In genomic region chr9:2241875-2242741, GRCh38 we compare ENCODE assay signal across 1 cellular context.
A peak's percentile ranks its signal among the peaks of the same experiment; 100 is the strongest.
TF ChIP-seq lines count a peak whose summit lies in the region.

No MANE protein-coding gene starts in this region.

TF ChIP-seq in GM12878, 131 proteins besides CTCF, POLR2A, EP300 and RAD21 (continued from another document and continues in another):
- TF ChIP-seq CEBPZ (IDR thresholded peaks at IDR 0.05; ENCODE audit: low read depth, low read length) (no peak), CBX5 (IDR thresholded peaks at IDR 0.05; ENCODE audit: low read depth) (peak; percentile 82; the same call in 1 of the 2 replicates), NR2F1 (conservative IDR thresholded peaks at IDR 0.05) (peak; percentile 37; the same call in 1 of the 2 replicates), TCF3 (IDR thresholded peaks at IDR 0.05; ENCODE audit: borderline replicate concordance, insufficient read depth, low read depth, low read length) (no peak), MYC (IDR thresholded peaks at IDR 0.05; ENCODE audit: insufficient read depth, insufficient read length, insufficient replicate concordance, low read length, severe bottlenecking) (no peak), SIN3A (IDR thresholded peaks at IDR 0.05; ENCODE audit: low read depth, low read length) (no peak), ZNF207 (IDR thresholded peaks at IDR 0.05; ENCODE audit: borderline replicate concordance) (no peak), DPF2 (IDR thresholded peaks at IDR 0.05) (no peak), TCF7 (IDR thresholded peaks at IDR 0.05; ENCODE audit: borderline replicate concordance) (peak; percentile 28; the same call in 1 of the 2 replicates), ZNF622 (IDR thresholded peaks at IDR 0.05) (no peak), ZSCAN29 (IDR thresholded peaks at IDR 0.05) (peak; percentile 95), ZNF687 (IDR thresholded peaks at IDR 0.05) (0 out of 2 replicates have a peak, but pooled peaks have one; percentile 15), RUNX3 (IDR thresholded peaks at IDR 0.05; ENCODE audit: low read length) (peak; percentile 62), NKRF (conservative IDR thresholded peaks at IDR 0.05) (no peak), ATF2 (IDR thresholded peaks at IDR 0.05; ENCODE audit: low read length) (no peak), SMAD1 (IDR thresholded peaks at IDR 0.05; ENCODE audit: low read depth, partially characterized antibody) (no peak), CREB1 (IDR thresholded peaks at IDR 0.05; ENCODE audit: low read depth) (0 out of 2 replicates have a peak, but pooled peaks have one; percentile 60), CBX3 (IDR thresholded peaks at IDR 0.05; ENCODE audit: borderline replicate concordance, low read depth) (no peak), RCOR1 (conservative IDR thresholded peaks at IDR 0.05; ENCODE audit: low read depth, low read length) (0 out of 2 replicates have a peak, but pooled peaks have one; percentile 58), RELB (IDR thresholded peaks at IDR 0.05; ENCODE audit: low read depth) (peak; percentile 77), MTA2 (IDR thresholded peaks at IDR 0.05; ENCODE audit: low read depth) (no peak), USF1 (IDR thresholded peaks at IDR 0.05; ENCODE audit: borderline replicate concordance, extremely low read length, insufficient read depth, low read depth, low read length) (no peak), HDAC2 (IDR thresholded peaks at IDR 0.05) (no peak), E4F1 (IDR thresholded peaks at IDR 0.05; ENCODE audit: borderline replicate concordance, partially characterized antibody) (peak; percentile 29), ASH2L (IDR thresholded peaks at IDR 0.05; ENCODE audit: borderline replicate concordance, low read depth) (no peak), ZNF217 (IDR thresholded peaks at IDR 0.05) (no peak), IRF3 (IDR thresholded peaks at IDR 0.05) (no peak), EGR1 (IDR thresholded peaks at IDR 0.05; ENCODE audit: borderline replicate concordance in 1 of 2, low read depth in 2 of 2, low read length in 2 of 2) (0 out of 3 replicates have a peak, but pooled peaks of 1 of the 2 experiments have one; percentile 43), SP1 (IDR thresholded peaks at IDR 0.05; ENCODE audit: low read depth, low read length) (peak; percentile 100), SUZ12 (IDR thresholded peaks at IDR 0.05; ENCODE audit: unreplicated experiment) (no peak), HDGF (IDR thresholded peaks at IDR 0.05) (no peak), MTA3 (IDR thresholded peaks at IDR 0.05; ENCODE audit: borderline replicate concordance, low read length) (no peak), NR2C1 (IDR thresholded peaks at IDR 0.05) (no peak), HCFC1 (IDR thresholded peaks at IDR 0.05; ENCODE audit: low read length) (0 out of 2 replicates have a peak, but pooled peaks have one; percentile 26), NR2C2 (IDR thresholded peaks at IDR 0.05; ENCODE audit: borderline replicate concordance, control insufficient read depth, insufficient read length, low read depth) (no peak), IKZF1 (conservative IDR thresholded peaks at IDR 0.05) (peak; percentile 50; the same call in 1 of the 2 replicates), BCLAF1 (IDR thresholded peaks at IDR 0.05) (no peak), ZNF24 (IDR thresholded peaks at IDR 0.05) (peak; percentile 39; the same call in 1 of the 2 replicates)
